Comparison of ENCODE assay signal across 28 cellular contexts in genomic region chr1:6936308-6936675, GRCh38.
"Had no signal": no experiment of that assay in that cellular context is flagged by ENCODE, and none has a peak within 500 bp of the region (broad histone marks: within the 10 kb centered on the region; RNA-seq: fewer than 3 reads in every experiment).

No MANE protein-coding gene starts in this region.

- H3K27me3 ChIP-seq: dorsolateral prefrontal cortex had no signal

- H3K27ac ChIP-seq: brain microvascular endothelial cell, coronary artery, esophagus muscularis mucosa, WERI-Rb-1 had no signal

- FAIRE-seq: astrocyte, bronchial epithelial cell had no signal

- H3K36me3 ChIP-seq: brain microvascular endothelial cell, esophagus muscularis mucosa, gastroesophageal sphincter, heart right ventricle, WERI-Rb-1 had no signal

- H3K9me3 ChIP-seq: esophagus muscularis mucosa, gastroesophageal sphincter, heart right ventricle had no signal

- DNase-seq: activated B cell treated with CpG ODN at 0.5 μM for 24 hours; activated CD4-positive, alpha-beta T cell treated with anti-CD3 and anti-CD28 coated beads for 48 hours; activated CD4-positive, alpha-beta T cell treated with anti-CD3 and anti-CD28 coated beads, Interleukin-2, amount 50 U/mL, for 1 hour; activated CD4-positive, alpha-beta T cell treated with anti-CD3 and anti-CD28 coated beads, Interleukin-2, amount 50 U/mL, for 48 hours; activated CD8-positive, alpha-beta memory T cell treated with anti-CD3 and anti-CD28 coated beads for 24 hours; activated CD8-positive, alpha-beta T cell treated with anti-CD3 and anti-CD28 coated beads for 36 hours; activated effector memory CD4-positive, alpha-beta T cell treated with Interleukin-2 at 50 U/mL for 16 hours; activated gamma-delta T cell treated with Interleukin-2 at 50 U/mL for 16 hours; activated naive CD4-positive, alpha-beta T cell treated with anti-CD3 and anti-CD28 coated beads, Interleukin-2, amount 50 U/mL, for 16 hours; activated naive CD4-positive, alpha-beta T cell treated with Interleukin-2 at 50 U/mL for 16 hours; activated T-cell treated with anti-CD3 and anti-CD28 coated beads, Interleukin-2, amount 50 U/mL, for 4 hours; amniotic stem cell; anterior cingulate cortex; brain microvascular endothelial cell; dorsolateral prefrontal cortex; effector memory CD4-positive, alpha-beta T cell; endodermal cell; erythroblast; foreskin melanocyte; heart right ventricle; T-helper 17 cell; T1000; WERI-Rb-1 had no signal
